In the genomic region with DNA sequence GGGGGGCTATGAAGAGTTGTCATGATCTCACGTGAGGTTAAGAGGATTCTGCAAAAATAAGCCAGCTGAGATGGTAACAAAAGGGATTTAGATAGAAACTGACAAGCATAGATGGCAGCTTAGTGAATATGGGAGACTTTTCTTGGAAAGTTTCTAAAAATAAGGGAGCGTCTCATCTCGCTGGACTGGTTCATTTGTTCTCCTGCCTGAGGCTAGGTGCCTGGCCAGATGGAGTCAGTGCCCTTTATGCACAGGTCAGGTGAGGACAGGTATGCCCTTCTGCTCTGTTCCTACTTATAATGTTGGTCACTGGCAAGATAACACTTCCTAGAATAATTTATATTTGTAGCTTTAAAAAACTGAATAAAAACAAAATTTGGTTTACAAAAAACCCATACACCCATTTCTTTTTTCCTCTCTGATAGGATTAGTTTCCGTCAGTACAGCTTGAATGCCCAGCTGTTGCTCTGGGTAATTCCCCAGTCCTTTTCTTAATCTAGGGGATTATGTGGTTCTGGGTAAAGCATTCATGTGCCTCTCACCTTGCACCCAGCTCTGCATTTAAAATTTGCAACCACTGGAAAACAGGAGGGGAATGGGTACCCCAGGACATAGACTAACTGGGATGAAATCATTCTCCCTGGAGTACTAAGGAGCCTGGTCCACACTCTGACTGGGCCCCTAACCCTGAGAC, we compare ENCODE assay signal across 14 cellular contexts.
DNase-seq lines count a peak whose midpoint lies in the region; ATAC-seq and TF ChIP-seq lines count a peak whose summit lies in the region.
"Had no signal": no experiment of that assay in that cellular context is flagged by ENCODE, and none has a peak within 500 bp of the region (broad histone marks: within the 10 kb centered on the region; RNA-seq: fewer than 3 reads in every experiment).

No MANE protein-coding gene starts in this region.

- ATAC-seq in GM18868 (IDR thresholded peaks at IDR 0.05; ENCODE audit: unreplicated experiment) (peak; percentile 44), left lobe of liver (peak; percentile 41)
- ATAC-seq: A549; CD8-positive, alpha-beta T cell had no signal

- H4K20me1 ChIP-seq in OCI-LY3 (ENCODE audit: insufficient read depth, low read length) = peaks cover 4% of the 10 kb centered on the region
- peaks cover 44% of the 10 kb centered on the region for H4K20me1 ChIP-seq in smooth muscle cell (ENCODE audit: low read depth)

- peak overlapping the region; percentile 35; the same call in 1 of the 2 replicates for H3K27ac ChIP-seq in OCI-LY3 (ENCODE audit: low read length)
- peak overlapping the region; percentile 58 for H3K27ac ChIP-seq in skeletal muscle tissue (ENCODE audit: low read depth, low read length)
- no peak overlapping the region for H3K27ac ChIP-seq in smooth muscle cell (ENCODE audit: low read depth)
- H3K27ac ChIP-seq: A549 had no signal

- no peak for DNase-seq in left lobe of liver (ENCODE audit: low spot score)
- no peak for DNase-seq in smooth muscle cell (lab: John Stamatoyannopoulos, UW; ENCODE audit: unreplicated experiment)
- no peak for DNase-seq in COLO668 (lab: John Stamatoyannopoulos, UW; ENCODE audit: unreplicated experiment)
- DNase-seq in HT-29 (ENCODE audit: low spot score) = no peak
- DNase-seq: Caco-2; CD8-positive, alpha-beta T cell; DMS 273 treated with DMSO at 0.1 percent for 48 hours; DMS79; GOT3; H9 had no signal

- TF ChIP-seq CTCF in OCI-LY3 (IDR thresholded peaks at IDR 0.05; ENCODE audit: low read depth, low read length) (no peak), smooth muscle cell (IDR thresholded peaks at IDR 0.05; ENCODE audit: borderline replicate concordance, insufficient read depth, poor library complexity, severe bottlenecking) (no peak)

- H3K79me2 ChIP-seq in OCI-LY3 (ENCODE audit: low read length) (no peaks in the 10 kb centered on the region), smooth muscle cell (ENCODE audit: low read depth) (peaks cover 21% of the 10 kb centered on the region)

- H3K4me3 ChIP-seq in OCI-LY3 (ENCODE audit: low read length) (no peak overlapping the region), skeletal muscle tissue (ENCODE audit: low read length in 3 of 3) (no peak overlapping the region), smooth muscle cell (no peak overlapping the region)
- H3K4me3 ChIP-seq: A549 had no signal

- no peak overlapping the region for H3K9ac ChIP-seq in OCI-LY3 (ENCODE audit: low read length)
- no peak overlapping the region for H3K9ac ChIP-seq in skeletal muscle tissue (ENCODE audit: low read depth in 1 of 3, low read length in 3 of 3)
- H3K9ac ChIP-seq in smooth muscle cell (ENCODE audit: low read depth) = no peak overlapping the region

- H3K27me3 ChIP-seq in OCI-LY3 (ENCODE audit: low read depth, low read length) = no peaks in the 10 kb centered on the region
- no peaks in the 10 kb centered on the region for H3K27me3 ChIP-seq in skeletal muscle tissue (ENCODE audit: control insufficient read depth in 3 of 3, insufficient read depth in 3 of 3, low read length in 3 of 3)
- no peaks in the 10 kb centered on the region for H3K27me3 ChIP-seq in smooth muscle cell (ENCODE audit: low read depth)

- 63% methylated on average over 4 of the region's 4 CpGs for WGBS in smooth muscle cell (ENCODE audit: low lambda C conversion rate)

- peak overlapping the region; percentile 47 for H3K4me2 ChIP-seq in OCI-LY3 (ENCODE audit: low read length)
- H3K4me2 ChIP-seq in smooth muscle cell = no peak overlapping the region
- H3K4me2 ChIP-seq: A549 had no signal

- peaks cover 38% of the 10 kb centered on the region for H3K36me3 ChIP-seq in OCI-LY3 (replicated peaks; ENCODE audit: low read depth, low read length)
- H3K36me3 ChIP-seq in skeletal muscle tissue (ENCODE audit: control insufficient read depth in 3 of 3, insufficient read depth in 3 of 3, low read length in 3 of 3) = peaks cover 42 to 75% (median 64%) of the 10 kb centered on the region in 3 donors
- H3K36me3 ChIP-seq in smooth muscle cell (ENCODE audit: low read depth) = peaks cover 29% of the 10 kb centered on the region

- H3K4me1 ChIP-seq in OCI-LY3 (ENCODE audit: low read length) (peaks cover 24% of the 10 kb centered on the region), skeletal muscle tissue (ENCODE audit: control insufficient read depth in 3 of 3, insufficient read depth in 3 of 3, low read length in 3 of 3) (peaks cover 38 to 56% (median 53%) of the 10 kb centered on the region in 3 donors), smooth muscle cell (ENCODE audit: low read depth) (peaks cover 7% of the 10 kb centered on the region)
- H3K4me1 ChIP-seq: A549 had no signal

- peaks cover 28% of the 10 kb centered on the region for H3F3A ChIP-seq in smooth muscle cell (ENCODE audit: low read depth)

- H3K9me3 ChIP-seq in OCI-LY3 (ENCODE audit: insufficient read depth, low read length) = no peaks in the 10 kb centered on the region
- no peaks in the 10 kb centered on the region for H3K9me3 ChIP-seq in skeletal muscle tissue (ENCODE audit: control insufficient read depth in 3 of 3, low read length in 3 of 3)
- H3K9me3 ChIP-seq in smooth muscle cell (replicated peaks; ENCODE audit: low read depth) = no peaks in the 10 kb centered on the region
- H3K9me3 ChIP-seq: A549, Caco-2 had no signal

- H2AFZ ChIP-seq in OCI-LY3 (ENCODE audit: low read depth, low read length) (no peak overlapping the region), smooth muscle cell (ENCODE audit: low read depth) (no peak overlapping the region)
